8 cellular contexts compared by ENCODE assay signal in the genomic region with DNA sequence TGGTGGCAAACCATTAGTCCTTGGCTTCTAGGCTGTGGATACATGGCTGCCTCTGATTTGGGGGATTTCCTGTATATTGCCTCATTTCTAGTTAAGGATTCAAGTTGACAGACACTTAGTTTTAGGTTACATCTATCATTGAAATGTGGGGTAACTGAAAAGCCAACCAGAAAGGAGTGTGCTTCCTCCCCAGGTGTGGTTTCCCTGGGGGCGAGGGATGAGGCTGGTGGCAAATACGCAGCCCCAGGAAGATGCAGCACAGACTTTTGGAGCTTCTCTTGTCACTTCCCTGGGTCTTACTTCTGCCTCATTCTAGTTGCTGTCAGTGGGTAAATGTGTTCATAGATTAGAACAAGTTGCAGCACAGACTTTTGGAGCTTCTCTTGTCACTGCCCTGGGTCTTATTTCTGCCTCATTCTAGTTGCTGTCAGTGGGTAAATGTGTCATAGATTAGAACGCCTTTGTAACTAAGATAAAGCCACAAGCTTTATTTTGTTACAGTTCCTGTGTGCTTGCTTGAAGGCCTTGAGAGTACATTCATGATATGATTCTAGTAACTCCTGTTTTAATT.
DNase-seq lines count a peak whose midpoint lies in the region; ATAC-seq and TF ChIP-seq lines count a peak whose summit lies in the region.

No MANE protein-coding gene starts in this region.

- no peak for TF ChIP-seq CTCF in foreskin keratinocyte (conservative IDR thresholded peaks at IDR 0.05)

- DNase-seq in KBM-7 (peak; percentile 10), foreskin keratinocyte (peak; percentile 62 to 74), mesenteric fat pad (ENCODE audit: low spot score) (no peak), NCI-H2029 (lab: John Stamatoyannopoulos, UW) (no peak)
- peak; percentile 43 for DNase-seq in activated CD8-positive, alpha-beta memory T cell treated with anti-CD3 and anti-CD28 coated beads, Interleukin-2, amount 50 U/mL, for 1 hour (ENCODE audit: extremely low read depth)
- DNase-seq in stimulated activated naive CD4-positive, alpha-beta T cell treated with Interleukin-2 at 50 U/mL for 16 hours (lab: John Stamatoyannopoulos, UW): peak; percentile 19

- H3K4me1 ChIP-seq in foreskin keratinocyte: peaks cover 33% of the 10 kb centered on the region

- H3K27me3 ChIP-seq in foreskin keratinocyte: no peaks in the 10 kb centered on the region

- in situ Hi-C loops in KBM-7 (cut with MboI; ENCODE audit: low pct_unique_long_range_greater_than_20kb, low sequenced_read_pairs): no loop called here

- H3K27ac ChIP-seq in foreskin keratinocyte: peak overlapping the region; percentile 88

- peak; percentile 52 for ATAC-seq in foreskin keratinocyte
- ATAC-seq in HG03378 (IDR thresholded peaks at IDR 0.05; ENCODE audit: unreplicated experiment): no peak
- no peak for ATAC-seq in GM21447 (IDR thresholded peaks at IDR 0.05; ENCODE audit: unreplicated experiment)

Comparison
In these comparisons a context has a peak if more than half of its experiments do, and no peak if none do; other contexts are left out.
1. DNase-seq: peak in KBM-7 (single experiment), activated CD8-positive, alpha-beta memory T cell treated with anti-CD3 and anti-CD28 coated beads, Interleukin-2, amount 50 U/mL, for 1 hour (single experiment), foreskin keratinocyte (2 of 2) and stimulated activated naive CD4-positive, alpha-beta T cell treated with Interleukin-2 at 50 U/mL for 16 hours (single experiment); none in mesenteric fat pad (single experiment) and NCI-H2029 (single experiment).